In genomic region chr14:83777516-83777915, GRCh38 we compare ENCODE assay signal across 21 cellular contexts.
"Had no signal": no experiment of that assay in that cellular context is flagged by ENCODE, and none has a peak within 500 bp of the region (broad histone marks: within the 10 kb centered on the region; RNA-seq: fewer than 3 reads in every experiment).

No MANE protein-coding gene starts in this region.

- DNase-seq: cerebellar nuclear complex; colonic mucosa; dermis blood vessel endothelial cell; erythroblast; glutamatergic neuron; left colon; left ventricle myocardium superior; mesendoderm; naive B cell; nephron progenitor cell; psoas muscle; retina; right lobe of liver; stimulated activated CD4-positive, alpha-beta T cell treated with anti-CD3 and anti-CD28 coated beads, Interleukin-2, amount 100 ng/mL, for 24 hours; stimulated activated CD4-positive, alpha-beta T cell treated with anti-CD3 and anti-CD28 coated beads, Interleukin-4, amount 100 ng/mL, for 4 hours; stimulated activated naive B cell treated with anti-CD40 and anti-IgM and Interleukin-4, amounts not matched to agents 10 μg/mL and 1 μg/mL and 100 μg/mL, for 72 hours; stimulated activated naive CD8-positive, alpha-beta T cell treated with anti-CD3 and anti-CD28 coated beads, Interleukin-15, amount 100 ng/mL, for 72 hours had no signal

- H3K4me1 ChIP-seq: colonic mucosa, gastroesophageal sphincter, psoas muscle, right lobe of liver had no signal

- H3K4me3 ChIP-seq: colonic mucosa, gastroesophageal sphincter, lung, psoas muscle, right lobe of liver, skin epidermis, thoracic aorta had no signal

- ATAC-seq: gastroesophageal sphincter; left colon; left ventricle myocardium superior; psoas muscle; right lobe of liver; stimulated activated naive B cell treated with anti-CD40 and anti-IgM and Interleukin-4, amounts not matched to agents 10 μg/mL and 1 μg/mL and 100 μg/mL, for 72 hours; stimulated activated naive CD8-positive, alpha-beta T cell treated with anti-CD3 and anti-CD28 coated beads, Interleukin-15, amount 100 ng/mL, for 72 hours had no signal

- H3K27ac ChIP-seq: colonic mucosa, gastroesophageal sphincter, psoas muscle, right lobe of liver, skin epidermis, thoracic aorta had no signal

- H3K36me3 ChIP-seq: colonic mucosa, gastroesophageal sphincter, right lobe of liver, thoracic aorta had no signal

- H3K9me3 ChIP-seq: colonic mucosa, gastroesophageal sphincter, psoas muscle, right lobe of liver, thoracic aorta had no signal

- H3K27me3 ChIP-seq: colonic mucosa, gastroesophageal sphincter, right lobe of liver had no signal
